1 cellular context compared by ENCODE assay signal in genomic region chr1:222631611-222632208, GRCh38.
TF ChIP-seq lines count a peak whose summit lies in the region.

No MANE protein-coding gene starts in this region.

TF ChIP-seq in HepG2, 621 proteins besides CTCF, POLR2A, EP300 and RAD21:
- TF ChIP-seq EHMT2 (IDR thresholded peaks at IDR 0.05; ENCODE audit: borderline replicate concordance, low read depth, low read length) (no peak), GTF2F1 (IDR thresholded peaks at IDR 0.05; ENCODE audit: low read length) (no peak), ZBTB1 (CRISPR knock-in tag; IDR thresholded peaks at IDR 0.05; ENCODE audit: borderline replicate concordance) (no peak), ZSCAN30 (CRISPR knock-in tag; IDR thresholded peaks at IDR 0.05) (no peak), AHR (CRISPR knock-in tag; IDR thresholded peaks at IDR 0.05) (no peak), SKIL (CRISPR knock-in tag; IDR thresholded peaks at IDR 0.05; ENCODE audit: borderline replicate concordance) (no peak)
